In the genomic region with DNA sequence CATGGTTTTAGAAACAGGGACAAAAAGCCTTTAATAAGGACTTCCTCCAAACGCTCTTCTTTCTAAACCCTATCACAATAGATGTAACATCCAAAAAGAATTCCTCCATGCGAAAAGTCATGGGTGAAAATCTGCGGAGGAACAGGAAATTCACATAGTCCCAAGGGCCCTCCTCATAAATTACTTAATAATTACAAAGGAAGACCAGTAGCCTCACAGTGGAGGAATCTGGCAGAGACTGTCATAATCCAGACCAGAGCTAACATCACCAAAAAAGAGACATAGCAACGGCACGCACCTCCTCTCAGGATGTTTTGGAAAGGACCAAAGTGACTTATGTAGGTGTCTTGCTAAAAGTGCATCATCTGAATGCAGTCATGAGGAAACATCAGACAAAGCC, we compare ENCODE assay signal across 28 cellular contexts.
"Had no signal": no experiment of that assay in that cellular context is flagged by ENCODE, and none has a peak within 500 bp of the region (broad histone marks: within the 10 kb centered on the region; RNA-seq: fewer than 3 reads in every experiment).

No MANE protein-coding gene starts in this region.

- DNase-seq: activated CD4-positive, alpha-beta memory T cell treated with anti-CD3 and anti-CD28 coated beads for 36 hours; activated CD4-positive, alpha-beta T cell treated with anti-CD3 and anti-CD28 coated beads for 36 hours; activated CD4-positive, alpha-beta T cell treated with anti-CD3 and anti-CD28 coated beads, Interleukin-2, amount 10 ng/mL, durations not matched to agents 24 days and 14 days; activated CD4-positive, CD25-positive, alpha-beta regulatory T cell; activated CD4-positive, CD25-positive, alpha-beta regulatory T cell treated with anti-CD3 and anti-CD28 coated beads, Interleukin-2, amount 50 U/mL, for 72 hours; activated CD8-positive, alpha-beta memory T cell treated with anti-CD3 and anti-CD28 coated beads, Interleukin-2, amount 10 ng/mL, durations not matched to agents 7 days and 5 days; activated CD8-positive, alpha-beta memory T cell treated with anti-CD3 and anti-CD28 coated beads, Interleukin-2, amount 50 U/mL, for 4 hours; activated CD8-positive, alpha-beta T cell treated with anti-CD3 and anti-CD28 coated beads, Interleukin-2, amount 10 ng/mL, durations not matched to agents 7 days and 5 days; activated gamma-delta T cell; activated naive CD4-positive, alpha-beta T cell; activated naive CD4-positive, alpha-beta T cell treated with anti-CD3 and anti-CD28 coated beads, Interleukin-2, amount 10 ng/mL, durations not matched to agents 7 days and 5 days; activated naive CD8-positive, alpha-beta T cell treated with anti-CD3 and anti-CD28 coated beads, Interleukin-2, amount 10 ng/mL, durations not matched to agents 7 days and 5 days; activated T-cell treated with anti-CD3 and anti-CD28 coated beads, Interleukin-2, amount 50 U/mL, for 1 hour; activated T-cell treated with anti-CD3 and anti-CD28 coated beads, Interleukin-2, amount 50 U/mL, for 48 hours; central memory CD4-positive, alpha-beta T cell; cerebellar nuclear complex; colonic mucosa; effector CD8-positive, alpha-beta T cell; endodermal cell; foreskin keratinocyte; gastrocnemius medialis; T-helper 2 cell had no signal

- H3K27me3 ChIP-seq: ascending aorta, colonic mucosa, foreskin keratinocyte, gastrocnemius medialis had no signal

- H3K4me1 Mint-ChIP-seq: activated CD4-positive, alpha-beta T cell treated with anti-CD3 and anti-CD28 coated beads for 36 hours; activated CD4-positive, alpha-beta T cell treated with anti-CD3 and anti-CD28 coated beads, Interleukin-2, amount 10 ng/mL, durations not matched to agents 24 days and 14 days; activated CD8-positive, alpha-beta memory T cell treated with anti-CD3 and anti-CD28 coated beads, Interleukin-2, amount 10 ng/mL, durations not matched to agents 7 days and 5 days; activated naive CD4-positive, alpha-beta T cell treated with anti-CD3 and anti-CD28 coated beads, Interleukin-2, amount 10 ng/mL, durations not matched to agents 7 days and 5 days; activated naive CD8-positive, alpha-beta T cell treated with anti-CD3 and anti-CD28 coated beads, Interleukin-2, amount 10 ng/mL, durations not matched to agents 7 days and 5 days; brain had no signal

- H3K4me3 Mint-ChIP-seq: activated CD4-positive, alpha-beta memory T cell treated with anti-CD3 and anti-CD28 coated beads for 36 hours; activated CD4-positive, alpha-beta T cell treated with anti-CD3 and anti-CD28 coated beads for 36 hours; activated CD4-positive, alpha-beta T cell treated with anti-CD3 and anti-CD28 coated beads, Interleukin-2, amount 10 ng/mL, durations not matched to agents 24 days and 14 days; activated CD8-positive, alpha-beta memory T cell treated with anti-CD3 and anti-CD28 coated beads, Interleukin-2, amount 10 ng/mL, durations not matched to agents 7 days and 5 days; activated CD8-positive, alpha-beta T cell treated with anti-CD3 and anti-CD28 coated beads, Interleukin-2, amount 10 ng/mL, durations not matched to agents 7 days and 5 days; activated naive CD4-positive, alpha-beta T cell treated with anti-CD3 and anti-CD28 coated beads, Interleukin-2, amount 10 ng/mL, durations not matched to agents 7 days and 5 days; activated naive CD8-positive, alpha-beta T cell treated with anti-CD3 and anti-CD28 coated beads, Interleukin-2, amount 10 ng/mL, durations not matched to agents 7 days and 5 days; brain; endodermal cell had no signal

- H3K27ac Mint-ChIP-seq: activated CD4-positive, alpha-beta memory T cell treated with anti-CD3 and anti-CD28 coated beads for 36 hours; activated CD4-positive, alpha-beta T cell treated with anti-CD3 and anti-CD28 coated beads for 36 hours; activated CD4-positive, alpha-beta T cell treated with anti-CD3 and anti-CD28 coated beads, Interleukin-2, amount 10 ng/mL, durations not matched to agents 24 days and 14 days; activated CD8-positive, alpha-beta memory T cell treated with anti-CD3 and anti-CD28 coated beads, Interleukin-2, amount 10 ng/mL, durations not matched to agents 7 days and 5 days; activated CD8-positive, alpha-beta T cell treated with anti-CD3 and anti-CD28 coated beads, Interleukin-2, amount 10 ng/mL, durations not matched to agents 7 days and 5 days; activated naive CD4-positive, alpha-beta T cell treated with anti-CD3 and anti-CD28 coated beads, Interleukin-2, amount 10 ng/mL, durations not matched to agents 7 days and 5 days; activated naive CD4-positive, alpha-beta T cell treated with anti-CD3 and anti-CD28 coated beads, Interleukin-2, amount 50 U/mL, for 72 hours; activated naive CD8-positive, alpha-beta T cell treated with anti-CD3 and anti-CD28 coated beads, Interleukin-2, amount 10 ng/mL, durations not matched to agents 7 days and 5 days; brain; endodermal cell had no signal

- ATAC-seq: activated CD4-positive, alpha-beta T cell treated with anti-CD3 and anti-CD28 coated beads for 36 hours; activated CD8-positive, alpha-beta memory T cell treated with anti-CD3 and anti-CD28 coated beads, Interleukin-2, amount 10 ng/mL, durations not matched to agents 7 days and 5 days; activated CD8-positive, alpha-beta T cell treated with anti-CD3 and anti-CD28 coated beads, Interleukin-2, amount 10 ng/mL, durations not matched to agents 7 days and 5 days; activated naive CD4-positive, alpha-beta T cell treated with anti-CD3 and anti-CD28 coated beads, Interleukin-2, amount 50 U/mL, for 72 hours; esophagus mucosa; foreskin keratinocyte; gastrocnemius medialis had no signal

- H3K36me3 Mint-ChIP-seq: activated CD4-positive, alpha-beta memory T cell treated with anti-CD3 and anti-CD28 coated beads for 36 hours; activated CD8-positive, alpha-beta memory T cell treated with anti-CD3 and anti-CD28 coated beads, Interleukin-2, amount 10 ng/mL, durations not matched to agents 7 days and 5 days; activated naive CD4-positive, alpha-beta T cell treated with anti-CD3 and anti-CD28 coated beads, Interleukin-2, amount 10 ng/mL, durations not matched to agents 7 days and 5 days; activated naive CD4-positive, alpha-beta T cell treated with anti-CD3 and anti-CD28 coated beads, Interleukin-2, amount 50 U/mL, for 72 hours; activated naive CD8-positive, alpha-beta T cell treated with anti-CD3 and anti-CD28 coated beads, Interleukin-2, amount 10 ng/mL, durations not matched to agents 7 days and 5 days; brain had no signal

- H3K9me3 ChIP-seq: ascending aorta, breast epithelium, colonic mucosa, gastrocnemius medialis had no signal

- H3K9me3 Mint-ChIP-seq: activated CD4-positive, alpha-beta memory T cell treated with anti-CD3 and anti-CD28 coated beads for 36 hours; activated CD4-positive, alpha-beta T cell treated with anti-CD3 and anti-CD28 coated beads, Interleukin-2, amount 10 ng/mL, durations not matched to agents 24 days and 14 days; activated naive CD4-positive, alpha-beta T cell treated with anti-CD3 and anti-CD28 coated beads, Interleukin-2, amount 10 ng/mL, durations not matched to agents 7 days and 5 days; activated naive CD4-positive, alpha-beta T cell treated with anti-CD3 and anti-CD28 coated beads, Interleukin-2, amount 50 U/mL, for 72 hours; activated naive CD8-positive, alpha-beta T cell treated with anti-CD3 and anti-CD28 coated beads, Interleukin-2, amount 10 ng/mL, durations not matched to agents 7 days and 5 days; brain; endodermal cell had no signal

- H3K27me3 Mint-ChIP-seq: activated naive CD4-positive, alpha-beta T cell treated with anti-CD3 and anti-CD28 coated beads, Interleukin-2, amount 10 ng/mL, durations not matched to agents 7 days and 5 days; brain had no signal

- H3K4me3 ChIP-seq: ascending aorta, breast epithelium, cardiac muscle cell, colonic mucosa, gastrocnemius medialis had no signal

- H3K4me1 ChIP-seq: ascending aorta, breast epithelium, colonic mucosa, foreskin keratinocyte, gastrocnemius medialis had no signal

- H3K36me3 ChIP-seq: ascending aorta, breast epithelium, cardiac muscle cell, colonic mucosa, gastrocnemius medialis had no signal

- H3K27ac ChIP-seq: ascending aorta, breast epithelium, cardiac muscle cell, colonic mucosa, foreskin keratinocyte, gastrocnemius medialis had no signal
